ENCODE assay signal across 11 cellular contexts in the genomic region with DNA sequence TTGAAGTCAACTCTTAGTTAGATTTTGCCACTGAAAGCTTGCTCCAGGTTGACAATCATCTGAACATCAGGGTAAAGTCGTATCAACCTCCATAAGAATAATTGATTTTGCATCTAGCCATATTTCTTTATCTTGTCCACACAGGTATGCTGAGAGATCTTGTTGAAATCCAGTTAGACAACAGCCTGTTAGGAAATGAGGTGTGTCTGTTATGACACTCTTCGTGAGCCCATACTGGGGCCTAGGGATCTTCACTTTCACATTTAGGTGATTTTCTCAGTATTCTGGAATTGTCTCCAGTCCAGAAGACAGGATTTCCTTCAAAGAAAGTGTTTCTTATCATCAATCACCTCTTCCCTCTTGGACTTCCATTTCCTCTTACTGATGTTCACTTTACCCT. TPM values are rescaled to one million over a fixed set of nuclear protein-coding genes. Genes with fewer than 3 reads are reported as not detected.
DNase-seq lines count a peak whose midpoint lies in the region; ATAC-seq, FAIRE-seq and TF ChIP-seq lines count a peak whose summit lies in the region.
"Had no signal": no experiment of that assay in that cellular context is flagged by ENCODE, and none has a peak within 500 bp of the region (broad histone marks: within the 10 kb centered on the region; RNA-seq: fewer than 3 reads in every experiment).

No MANE protein-coding gene starts in this region.

- DNase-seq in RWPE1 (ENCODE audit: low spot score): peak; percentile 87
- DNase-seq in kidney tubule cell (ENCODE audit: low spot score): peak; percentile 51
- no peak for DNase-seq in pancreas
- DNase-seq: naive thymus-derived CD4-positive, alpha-beta T cell; NCI-H1105 treated with DMSO at 0.1 percent for 48 hours; NCI-H526 treated with DMSO at 0.1 percent for 48 hours had no signal

- H3K4me1 ChIP-seq in pancreas: peaks cover 1 to 17% (median 11%) of the 10 kb centered on the region in 3 donors

- H3K27me3 ChIP-seq in pancreas: no peaks in the 10 kb centered on the region

- no peak for ATAC-seq in pancreas
- ATAC-seq in HG02763 (IDR thresholded peaks at IDR 0.05; ENCODE audit: unreplicated experiment): no peak
- ATAC-seq: GM12878; naive thymus-derived CD4-positive, alpha-beta T cell had no signal

- POLR2A ChIA-PET in RWPE1 (lab: Yijun Ruan, JAX; ENCODE audit: low non-redundant PET): no interaction called here

- H3K9me3 ChIP-seq in pancreas: no peaks in the 10 kb centered on the region

- intact Hi-C loops in pancreas (cut with DNase I): no loop called here

- H3K27ac ChIP-seq in RWPE1 (no peak overlapping the region), pancreas (no peak overlapping the region)

- no peak for FAIRE-seq in pancreas (lab: Jason Lieb, UNC)
- FAIRE-seq: astrocyte, endothelial cell of umbilical vein, GM12878 had no signal

- no peak overlapping the region for H3K4me3 ChIP-seq in pancreas
- H3K4me3 ChIP-seq: GM12878 had no signal

- H3K36me3 ChIP-seq in pancreas: peaks cover 0 to 20% (median 3%) of the 10 kb centered on the region in 3 donors

- WGBS in pancreas, 2 donors: 48 to 56% methylated on average over 2 of the region's 2 CpGs

- CTCF ChIA-PET in RWPE1 (lab: Yijun Ruan, JAX): interaction anchor here (0.6 to 1.0 kb wide), 2 partner anchors 15 to 30 kb away, joined by 3 to 7 read pairs; no protein-coding TSS in a partner anchor

- TF ChIP-seq CTCF in RWPE1 (conservative IDR thresholded peaks at IDR 0.05; ENCODE audit: low read depth) (no peak), pancreas (IDR thresholded peaks at IDR 0.05) (no peak)

RNA-seq across cellular contexts. Expression of a gene that starts 18.1 kb away (rescaled TPM):
- 10 to 100 TPM; 21.9 to 33.2 (median 30.2) TPM for total RNA-seq in pancreas
- 10 to 100 TPM; 37.1 to 52.6 TPM for polyA plus RNA-seq in pancreas

RNA-seq across cellular contexts. Expression of a gene that starts 21.5 kb away (rescaled TPM):
- total RNA-seq in pancreas: 1 to 10 TPM; 3.8 to 7.4 (median 5.5) TPM
- polyA plus RNA-seq in pancreas: 1 to 10 TPM; 2.6 to 4.2 TPM

RNA-seq across cellular contexts. Expression of a gene that starts 24.2 kb away (rescaled TPM):
- 1 to 10 TPM in 1 of 6 donors, under 1 TPM in 2, not detected in 3; 0.12 to 1.8 (median 0.19) TPM for total RNA-seq in pancreas
- polyA plus RNA-seq in pancreas: under 1 TPM in 1 of 2 donors, not detected in 1; 0.30 TPM
- total RNA-seq: activated CD8-positive, alpha-beta memory T cell treated with anti-CD3 and anti-CD28 coated beads for 36 hours; astrocyte; endothelial cell of umbilical vein; naive thymus-derived CD4-positive, alpha-beta T cell had no signal
- polyA plus RNA-seq: endothelial cell of umbilical vein; naive thymus-derived CD4-positive, alpha-beta T cell had no signal

RNA-seq across cellular contexts. Expression of a gene that starts 44.4 kb away (rescaled TPM):
- 1 to 10 TPM; 1.2 to 3.0 (median 1.8) TPM for total RNA-seq in pancreas
- 10 to 100 TPM; 11.0 to 16.6 TPM for polyA plus RNA-seq in pancreas

RNA-seq across cellular contexts. Expression of a gene that starts 51.6 kb away (rescaled TPM):
- not detected for total RNA-seq in pancreas
- not detected for polyA plus RNA-seq in pancreas
- total RNA-seq: activated CD8-positive, alpha-beta memory T cell treated with anti-CD3 and anti-CD28 coated beads for 36 hours; astrocyte; endothelial cell of umbilical vein; GM12878; naive thymus-derived CD4-positive, alpha-beta T cell had no signal
- polyA plus RNA-seq: endothelial cell of umbilical vein; GM12878; naive thymus-derived CD4-positive, alpha-beta T cell had no signal

Comparison
In these comparisons a context has a peak if more than half of its experiments do, and no peak if none do; other contexts are left out.
1. DNase-seq: peak in RWPE1 (single experiment) and kidney tubule cell (single experiment); none in pancreas (0 of 6).